Comparison of ENCODE assay signal across 12 cellular contexts in the genomic region with DNA sequence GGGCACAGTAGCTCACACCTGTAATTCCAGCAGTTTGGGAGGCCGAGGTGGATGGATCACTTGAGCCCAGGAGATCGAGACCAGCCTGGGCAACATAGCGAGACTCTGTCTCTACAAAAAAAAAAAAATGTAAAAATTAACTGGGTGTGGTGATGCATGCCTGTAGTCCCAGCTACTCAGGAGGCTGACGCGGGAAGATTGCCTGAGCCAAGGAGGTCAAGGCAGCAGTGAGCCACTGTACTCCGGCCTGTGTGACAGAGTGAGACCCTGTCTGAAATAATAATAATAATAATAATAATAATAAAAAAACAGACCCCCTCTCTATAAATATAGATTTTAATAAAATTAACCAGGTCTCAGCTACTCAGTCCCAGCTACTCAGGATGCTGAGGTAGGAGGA.
DNase-seq lines count a peak whose midpoint lies in the region; ATAC-seq and TF ChIP-seq lines count a peak whose summit lies in the region.
"Had no signal": no experiment of that assay in that cellular context is flagged by ENCODE, and none has a peak within 500 bp of the region (broad histone marks: within the 10 kb centered on the region; RNA-seq: fewer than 3 reads in every experiment).

No MANE protein-coding gene starts in this region.

- H4K91ac ChIP-seq in IMR-90 (ENCODE audit: insufficient read depth, low read depth, low read length) = no peak overlapping the region

- intact Hi-C loops in IMR-90 (cut with micrococcal nuclease) = no loop called here
- intact Hi-C loops in lower lobe of right lung (cut with DNase I) = no loop called here
- intact Hi-C loops in stomach (cut with DNase I; ENCODE audit: low total_unique reads) = no loop called here
- intact Hi-C loops in PC-3 (cut with micrococcal nuclease) = no loop called here

- peak overlapping the region; percentile 44; the same call in 1 of the 2 replicates for H2BK120ac ChIP-seq in IMR-90 (ENCODE audit: low read depth, low read length)

- no peak for TF ChIP-seq RAD21 in IMR-90 (IDR thresholded peaks at IDR 0.05; ENCODE audit: low read length)

- H3K9me3 ChIP-seq in IMR-90 (ENCODE audit: control insufficient read depth, insufficient read depth, low read length) (no peaks in the 10 kb centered on the region), lower lobe of right lung (no peaks in the 10 kb centered on the region), stomach (no peaks in the 10 kb centered on the region), PC-3 (ENCODE audit: low read length) (no peaks in the 10 kb centered on the region), SJCRH30 (replicated peaks) (no peaks in the 10 kb centered on the region)
- H3K9me3 ChIP-seq: BLaER1, Caco-2 had no signal

- H3K23ac ChIP-seq in IMR-90 (ENCODE audit: low read depth, low read length) = no peak overlapping the region

- in situ Hi-C loops in IMR-90 (cut with MboI; ENCODE audit: low sequenced_read_pairs) = no loop called here

- DNase-seq in IMR-90 (no peak), caudate nucleus (lab: John Stamatoyannopoulos, UW) (no peak), lower lobe of right lung (no peak), substantia nigra (lab: John Stamatoyannopoulos, UW) (no peak), stomach (no peak), PC-3 (no peak), SJCRH30 (no peak), AML-193 (lab: John Stamatoyannopoulos, UW) (no peak)
- DNase-seq: Caco-2; CD8-positive, alpha-beta memory T cell; GF-D8 had no signal

- H2BK15ac ChIP-seq in IMR-90 (ENCODE audit: low read depth, low read length) = no peak overlapping the region

- no peak overlapping the region for H3K4me3 ChIP-seq in IMR-90 (ENCODE audit: insufficient read depth, low read depth, low read length)
- no peak overlapping the region for H3K4me3 ChIP-seq in lower lobe of right lung
- H3K4me3 ChIP-seq in stomach = no peak overlapping the region
- H3K4me3 ChIP-seq in PC-3 (ENCODE audit: low read length) = no peak overlapping the region
- no peak overlapping the region for H3K4me3 ChIP-seq in SJCRH30
- H3K4me3 ChIP-seq: BLaER1 had no signal

- H3K4me1 ChIP-seq in IMR-90 (ENCODE audit: control insufficient read depth, insufficient read depth, low read length) (peaks cover 16% of the 10 kb centered on the region), lower lobe of right lung (peaks cover 24% of the 10 kb centered on the region), stomach (peaks cover 26 to 52% (median 38%) of the 10 kb centered on the region in 4 donors), PC-3 (ENCODE audit: insufficient read depth, low read length) (peaks cover 9% of the 10 kb centered on the region), SJCRH30 (peaks cover 30% of the 10 kb centered on the region)

- H4K5ac ChIP-seq in IMR-90 (ENCODE audit: low read depth, low read length) = 0 out of 2 replicates have a peak overlapping the region, but pooled peaks have one; percentile 30

- no peaks in the 10 kb centered on the region for H3K27me3 ChIP-seq in IMR-90 (ENCODE audit: control insufficient read depth, insufficient read depth, low read length)
- H3K27me3 ChIP-seq in lower lobe of right lung (ENCODE audit: low read depth) = no peaks in the 10 kb centered on the region
- H3K27me3 ChIP-seq in stomach = no peaks in the 10 kb centered on the region
- H3K27me3 ChIP-seq in PC-3 (ENCODE audit: low read length) = no peaks in the 10 kb centered on the region
- H3K27me3 ChIP-seq in SJCRH30 = no peaks in the 10 kb centered on the region
- H3K27me3 ChIP-seq: BLaER1 had no signal

- H4K20me1 ChIP-seq in IMR-90 (ENCODE audit: insufficient read depth, low read length) = no peaks in the 10 kb centered on the region
- H4K20me1 ChIP-seq in PC-3 (ENCODE audit: low read length) = no peaks in the 10 kb centered on the region
- H4K20me1 ChIP-seq: BLaER1 had no signal

- H2BK5ac ChIP-seq in IMR-90 (ENCODE audit: low read depth, low read length, poor library complexity, severe bottlenecking) = no peak overlapping the region

- H3K4me2 ChIP-seq in IMR-90 (ENCODE audit: low read depth, low read length) (no peak overlapping the region), PC-3 (ENCODE audit: low read length) (no peak overlapping the region)
- H3K4me2 ChIP-seq: BLaER1 had no signal

- H3K9me1 ChIP-seq in IMR-90 (ENCODE audit: insufficient read depth, low read length) = peaks cover 19% of the 10 kb centered on the region; the same call in 1 of the 2 replicates

- H2AK9ac ChIP-seq in IMR-90 (replicated peaks; ENCODE audit: low read depth, low read length, poor library complexity) = no peak overlapping the region

- TF ChIP-seq CTCF in IMR-90 (conservative IDR thresholded peaks at IDR 0.05; ENCODE audit: low read depth, low read length) (no peak), lower lobe of right lung (IDR thresholded peaks at IDR 0.05) (no peak), stomach (IDR thresholded peaks at IDR 0.05) (no peak), PC-3 (conservative IDR thresholded peaks at IDR 0.05; ENCODE audit: low read depth, low read length) (no peak)

- dilution Hi-C loops in IMR-90 (cut with HindIII; ENCODE audit: low sequenced_read_pairs, unreplicated experiment) = no loop called here

- CTCF ChIA-PET in IMR-90 (lab: Yijun Ruan, JAX) = interaction anchor here (0.6 to 1.1 kb wide), 2 partner anchors 8 to 26 kb away, joined by 3 to 7 read pairs; no protein-coding TSS in a partner anchor
- CTCF ChIA-PET in PC-3 (lab: Charles Lee) = no interaction called here

- H3K56ac ChIP-seq in IMR-90 (ENCODE audit: extremely low read depth, insufficient read depth, low read length) = no peak overlapping the region

- WGBS in IMR-90 (ENCODE audit: extremely low coverage in 2 of 2, insufficient read length in 1 of 2), 2 experiments = no CpG with 5 or more reads among the region's 6 CpGs
- 93 to 98% (median 93%) methylated on average over 6 of the region's 6 CpGs for WGBS in stomach, 5 donors

- H3K36me3 ChIP-seq in IMR-90 (ENCODE audit: control insufficient read depth, insufficient read depth, low read length) (no peaks in the 10 kb centered on the region), lower lobe of right lung (no peaks in the 10 kb centered on the region), stomach (no peaks in the 10 kb centered on the region), PC-3 (ENCODE audit: low read depth, low read length) (no peaks in the 10 kb centered on the region), SJCRH30 (no peaks in the 10 kb centered on the region)

- no peak overlapping the region for H2BK20ac ChIP-seq in IMR-90 (ENCODE audit: low read depth, low read length)

- peaks cover 1% of the 10 kb centered on the region for H3F3A ChIP-seq in PC-3 (ENCODE audit: low read length, unreplicated experiment)

- no peak for TF ChIP-seq EP300 in stomach (IDR thresholded peaks at IDR 0.05)

- H3K18ac ChIP-seq in IMR-90 (ENCODE audit: low read depth, low read length) = no peak overlapping the region; the same call in 1 of the 2 replicates

- TF ChIP-seq POLR2A in IMR-90 (IDR thresholded peaks at IDR 0.05; ENCODE audit: low read depth, low read length) (no peak), stomach (IDR thresholded peaks at IDR 0.05) (no peak)

- H3K14ac ChIP-seq in IMR-90 (replicated peaks; ENCODE audit: low read depth, low read length) = no peak overlapping the region

- POLR2A ChIA-PET in IMR-90 (lab: Charles Lee; ENCODE audit: unreplicated experiment) (no interaction called here), PC-3 (lab: Charles Lee; ENCODE audit: unreplicated experiment) (no interaction called here)

- H3K9ac ChIP-seq in IMR-90 (ENCODE audit: low read depth, low read length) (no peak overlapping the region), PC-3 (ENCODE audit: low read length) (no peak overlapping the region)
- H3K9ac ChIP-seq: BLaER1 had no signal

- peaks cover 0 to 26% of the 10 kb centered on the region in 2 experiments; a peak in 2 of 4 replicates for H3K79me1 ChIP-seq in IMR-90 (ENCODE audit: low read depth in 1 of 2, low read length in 2 of 2)

- H3K27ac ChIP-seq in IMR-90 (ENCODE audit: insufficient read depth, low read length) (no peak overlapping the region), caudate nucleus (ENCODE audit: low read depth, low read length) (peak overlapping the region; percentile 92), lower lobe of right lung (peak overlapping the region; percentile 79), substantia nigra (ENCODE audit: low read depth, low read length, poor library complexity, severe bottlenecking) (peak overlapping the region; percentile 91), stomach (no peak overlapping the region), PC-3 (ENCODE audit: low read length) (no peak overlapping the region), SJCRH30 (no peak overlapping the region)
- H3K27ac ChIP-seq: BLaER1 had no signal

- no peaks in the 10 kb centered on the region for H3K79me2 ChIP-seq in PC-3 (ENCODE audit: low read length)

- peak overlapping the region; percentile 55 for H2AK5ac ChIP-seq in IMR-90 (ENCODE audit: low read depth, low read length)

- H4K8ac ChIP-seq in IMR-90 (ENCODE audit: low read depth in 2 of 2, low read length in 2 of 2) = no peak overlapping the region

- H2AFZ ChIP-seq in IMR-90 (replicated peaks; ENCODE audit: low read length, poor library complexity) (no peak overlapping the region), PC-3 (ENCODE audit: low read length) (no peak overlapping the region)

- ATAC-seq in IMR-90 (ENCODE audit: low read depth) (no peak), lower lobe of right lung (no peak), PC-3 (no peak)

- peak overlapping the region; percentile 67 for H3K4ac ChIP-seq in IMR-90 (ENCODE audit: low read depth, low read length)

- no peaks in the 10 kb centered on the region for H3K9me2 ChIP-seq in PC-3 (replicated peaks; ENCODE audit: low read length)

- BruUV-seq in IMR-90 (replicated peaks; lab: Mats Ljungman, UMichigan) = no TSS peak
- no TSS peak for BruUV-seq in PC-3 (replicated peaks; lab: Mats Ljungman, UMichigan)

TF ChIP-seq in IMR-90, 13 proteins besides CTCF, POLR2A, EP300 and RAD21 (continues in another document):
- TF ChIP-seq NFE2L2 (IDR thresholded peaks at IDR 0.05; ENCODE audit: low read depth, low read length) (no peak), MAFK (IDR thresholded peaks at IDR 0.05; ENCODE audit: low read depth, low read length) (no peak), CEBPB (IDR thresholded peaks at IDR 0.05; ENCODE audit: low read depth, low read length) (no peak), RFX5 (IDR thresholded peaks at IDR 0.05; ENCODE audit: low read depth, low read length) (no peak), CHD1 (IDR thresholded peaks at IDR 0.05; ENCODE audit: low read depth, low read length) (no peak), MXI1 (IDR thresholded peaks at IDR 0.05; ENCODE audit: borderline replicate concordance, low read depth, low read length) (no peak), FOS (IDR thresholded peaks at IDR 0.05; ENCODE audit: low read depth, low read length) (no peak)
- TF ChIP-seq, protein P1, sequence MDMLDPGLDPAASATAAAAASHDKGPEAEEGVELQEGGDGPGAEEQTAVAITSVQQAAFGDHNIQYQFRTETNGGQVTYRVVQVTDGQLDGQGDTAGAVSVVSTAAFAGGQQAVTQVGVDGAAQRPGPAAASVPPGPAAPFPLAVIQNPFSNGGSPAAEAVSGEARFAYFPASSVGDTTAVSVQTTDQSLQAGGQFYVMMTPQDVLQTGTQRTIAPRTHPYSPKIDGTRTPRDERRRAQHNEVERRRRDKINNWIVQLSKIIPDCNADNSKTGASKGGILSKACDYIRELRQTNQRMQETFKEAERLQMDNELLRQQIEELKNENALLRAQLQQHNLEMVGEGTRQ (IDR thresholded peaks at IDR 0.05; ENCODE audit: low read depth, low read length) = no peak

Comparison
In these comparisons a context has a peak if more than half of its experiments do, and no peak if none do; other contexts are left out.
1. H3K27ac ChIP-seq: peak in caudate nucleus (single experiment), lower lobe of right lung (single experiment) and substantia nigra (single experiment); none in IMR-90 (single experiment), stomach (0 of 5), PC-3 (single experiment) and SJCRH30 (single experiment).